ENCODE assay signal across 21 cellular contexts in the genomic region with DNA sequence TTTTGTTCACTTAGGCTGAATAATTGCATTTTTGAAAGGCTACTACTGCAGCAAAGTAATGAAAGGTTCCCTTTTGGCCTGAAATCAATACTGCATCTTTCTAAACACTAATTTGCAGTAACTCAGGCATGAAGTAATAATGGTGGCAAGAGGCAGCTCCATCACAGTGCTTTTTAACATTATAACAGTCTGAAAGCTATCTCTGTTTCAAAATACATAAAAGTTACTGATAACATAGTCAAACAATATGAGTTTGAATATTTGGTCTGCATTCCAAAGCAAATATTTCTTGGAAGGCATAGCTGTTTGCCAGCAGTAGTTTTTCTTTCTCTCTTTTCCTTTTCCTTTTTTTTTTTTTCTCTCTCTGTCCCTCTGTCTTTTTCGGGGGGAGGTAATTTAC.
A peak's percentile ranks its signal among the peaks of the same experiment; 100 is the strongest.
DNase-seq lines count a peak whose midpoint lies in the region; ATAC-seq and TF ChIP-seq lines count a peak whose summit lies in the region.
"Had no signal": no experiment of that assay in that cellular context is flagged by ENCODE, and none has a peak within 500 bp of the region (broad histone marks: within the 10 kb centered on the region; RNA-seq: fewer than 3 reads in every experiment).

No MANE protein-coding gene starts in this region.

- H3K27ac Mint-ChIP-seq in mesothelial cell of epicardium, result no peak overlapping the region
- H3K27ac Mint-ChIP-seq in activated CD4-positive, alpha-beta T cell treated with anti-CD3 and anti-CD28 coated beads, Interleukin-2, amount 10 ng/mL, durations not matched to agents 24 days and 14 days, result no peak overlapping the region
- H3K27ac Mint-ChIP-seq: GM23338 had no signal

- no peaks in the 10 kb centered on the region for H3K27me3 Mint-ChIP-seq in mesothelial cell of epicardium (ENCODE audit: low read depth)
- no peaks in the 10 kb centered on the region for H3K27me3 Mint-ChIP-seq in activated CD4-positive, alpha-beta T cell treated with anti-CD3 and anti-CD28 coated beads, Interleukin-2, amount 10 ng/mL, durations not matched to agents 24 days and 14 days

- TF ChIP-seq CTCF in cardiac muscle cell (IDR thresholded peaks at IDR 0.05; ENCODE audit: low read depth, low read length) (no peak), mesothelial cell of epicardium (IDR thresholded peaks at IDR 0.05; ENCODE audit: unreplicated experiment) (no peak)

- H3K4me1 ChIP-seq in cardiac muscle cell (ENCODE audit: low read depth), result peaks cover 56% of the 10 kb centered on the region

- no peak for ATAC-seq in GM19452 (IDR thresholded peaks at IDR 0.05; ENCODE audit: unreplicated experiment)
- no peak for ATAC-seq in GM18870 (IDR thresholded peaks at IDR 0.05; ENCODE audit: unreplicated experiment)
- ATAC-seq: GM12878, GM23338 had no signal

- intact Hi-C loops in cardiac septum (cut with DNase I), result no loop called here
- intact Hi-C loops in activated CD4-positive, alpha-beta T cell treated with anti-CD3 and anti-CD28 coated beads, Interleukin-2, amount 10 ng/mL, durations not matched to agents 24 days and 14 days (cut with micrococcal nuclease), result no loop called here

- H3K36me3 Mint-ChIP-seq in mesothelial cell of epicardium, result peaks cover 16% of the 10 kb centered on the region
- H3K36me3 Mint-ChIP-seq in activated CD4-positive, alpha-beta T cell treated with anti-CD3 and anti-CD28 coated beads, Interleukin-2, amount 10 ng/mL, durations not matched to agents 24 days and 14 days (ENCODE audit: low read depth), result no peaks in the 10 kb centered on the region

- no peaks in the 10 kb centered on the region for H3K9me3 ChIP-seq in cardiac muscle cell (ENCODE audit: low read depth)

- DNase-seq in cardiac muscle cell (ENCODE audit: low read depth in 1 of 2, low spot score in 1 of 2), result peak in 1 of 2 donors; percentile 34
- DNase-seq in cardiac septum (ENCODE audit: low spot score), result no peak
- peak; percentile 29 for DNase-seq in amniotic epithelial cell (ENCODE audit: low read depth)
- no peak for DNase-seq in mesothelial cell of epicardium (ENCODE audit: low spot score in 2 of 2, unreplicated experiment in 2 of 2)
- DNase-seq in NCI-H2081 (lab: John Stamatoyannopoulos, UW), result no peak
- no peak for DNase-seq in activated CD4-positive, alpha-beta T cell treated with anti-CD3 and anti-CD28 coated beads, Interleukin-2, amount 10 ng/mL, durations not matched to agents 24 days and 14 days
- DNase-seq: 8988T; DND-41; GDM1; KBM-7; NCI-H1048; NCI-H1436 treated with DMSO at 0.1 percent for 48 hours; NCI-H345; NCI-H526 treated with DMSO at 0.1 percent for 48 hours; NK-92 treated with Interleukin-12 subunit alpha and Interleukin-12 subunit beta, amount 100 ng/mL, for 24 hours; OCI-M1; SHP77 treated with DMSO at 0.1 percent for 48 hours had no signal

- no peak overlapping the region for H3K4me3 ChIP-seq in cardiac muscle cell
- H3K4me3 ChIP-seq: GM12878, GM23338 had no signal

- no peaks in the 10 kb centered on the region for H3K9me3 Mint-ChIP-seq in mesothelial cell of epicardium
- no peaks in the 10 kb centered on the region for H3K9me3 Mint-ChIP-seq in activated CD4-positive, alpha-beta T cell treated with anti-CD3 and anti-CD28 coated beads, Interleukin-2, amount 10 ng/mL, durations not matched to agents 24 days and 14 days
- H3K9me3 Mint-ChIP-seq: GM23338 had no signal

- H3K36me3 ChIP-seq in cardiac muscle cell, result peaks cover 68% of the 10 kb centered on the region

- H3K4me1 Mint-ChIP-seq in mesothelial cell of epicardium, result peaks cover 26% of the 10 kb centered on the region
- no peaks in the 10 kb centered on the region for H3K4me1 Mint-ChIP-seq in activated CD4-positive, alpha-beta T cell treated with anti-CD3 and anti-CD28 coated beads, Interleukin-2, amount 10 ng/mL, durations not matched to agents 24 days and 14 days

- no peaks in the 10 kb centered on the region for H3K27me3 ChIP-seq in cardiac muscle cell

- H3K27ac ChIP-seq in cardiac muscle cell, result peak overlapping the region; percentile 63

- H3K4me3 Mint-ChIP-seq in mesothelial cell of epicardium, result peak overlapping the region; percentile 7
- H3K4me3 Mint-ChIP-seq in activated CD4-positive, alpha-beta T cell treated with anti-CD3 and anti-CD28 coated beads, Interleukin-2, amount 10 ng/mL, durations not matched to agents 24 days and 14 days, result no peak overlapping the region
- H3K4me3 Mint-ChIP-seq: GM23338 had no signal
